ENCODE assay signal across 8 cellular contexts in the genomic region with DNA sequence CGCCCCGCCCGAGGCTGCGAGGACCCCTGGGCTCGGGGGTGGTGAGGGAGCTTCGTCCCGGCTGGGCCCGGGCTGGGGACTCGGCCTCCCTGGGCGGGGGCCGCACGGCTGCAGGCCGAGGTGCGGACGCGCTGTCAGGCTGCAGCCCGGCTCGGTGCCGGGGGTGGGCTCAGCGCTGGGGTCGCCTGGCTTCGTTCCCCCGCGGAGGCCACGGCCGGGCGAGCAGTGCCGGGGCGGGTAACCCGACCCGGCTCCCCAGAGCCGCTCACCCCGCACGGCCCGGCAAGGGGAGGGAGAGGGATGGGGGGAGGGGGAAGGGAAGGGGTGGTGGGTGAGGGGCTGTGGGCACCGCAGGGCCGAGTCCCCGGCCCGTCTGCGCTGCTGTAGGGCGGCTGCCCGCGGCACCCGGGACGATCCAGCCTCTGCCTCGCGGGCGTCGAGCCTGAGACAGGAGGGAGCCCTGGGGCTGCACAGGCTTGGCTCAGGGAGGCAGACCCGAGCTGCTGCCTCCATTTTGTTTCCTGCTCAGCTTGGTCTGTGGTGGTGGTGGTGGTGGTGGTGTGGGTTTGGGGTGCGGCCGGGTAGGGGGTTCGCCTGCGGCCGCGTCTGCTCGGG. TPM values are rescaled to one million over a fixed set of nuclear protein-coding genes. Genes with fewer than 3 reads are reported as not detected.
DNase-seq lines count a peak whose midpoint lies in the region; ATAC-seq and TF ChIP-seq lines count a peak whose summit lies in the region.

No MANE protein-coding gene starts in this region.

- H3K4me3 ChIP-seq in gastroesophageal sphincter: peak overlapping the region; percentile 50 to 80

- peak; percentile 50 for DNase-seq in D341Med (ENCODE audit: low spot score)
- DNase-seq in activated T-helper 1 cell treated with anti-CD3 and anti-CD28 coated beads, Interleukin-12 subunit alpha, Interleukin-12 subunit beta, Interleukin-2, Interleukin-4 antibody, amounts not matched to agents 30 ng/mL and 10 ng/mL and 1 ng/mL, durations not matched to agents 14 hours and 24 hours and 36 hours (ENCODE audit: low spot score): peak; percentile 29
- DNase-seq in omental fat pad (ENCODE audit: low spot score): no peak
- no peak for DNase-seq in UCSD-AML1 (lab: John Stamatoyannopoulos, UW; ENCODE audit: unreplicated experiment)
- no peak for DNase-seq in DMS114 treated with DMSO at 0.1 percent for 48 hours (lab: John Stamatoyannopoulos, UW; ENCODE audit: unreplicated experiment)

- peaks cover 16% of the 10 kb centered on the region for H3K36me3 Mint-ChIP-seq in activated T-helper 1 cell treated with anti-CD3 and anti-CD28 coated beads, Interleukin-12 subunit alpha, Interleukin-12 subunit beta, Interleukin-2, Interleukin-4 antibody, amounts not matched to agents 30 ng/mL and 10 ng/mL and 1 ng/mL, durations not matched to agents 14 hours and 24 hours and 36 hours (ENCODE audit: low read depth)

- TF ChIP-seq POLR2A in gastroesophageal sphincter (IDR thresholded peaks at IDR 0.05): no peak

- no peak overlapping the region for H3K4me3 Mint-ChIP-seq in activated T-helper 1 cell treated with anti-CD3 and anti-CD28 coated beads, Interleukin-12 subunit alpha, Interleukin-12 subunit beta, Interleukin-2, Interleukin-4 antibody, amounts not matched to agents 30 ng/mL and 10 ng/mL and 1 ng/mL, durations not matched to agents 14 hours and 24 hours and 36 hours

- TF ChIP-seq CTCF in gastroesophageal sphincter (IDR thresholded peaks at IDR 0.05): no peak
- TF ChIP-seq CTCF in omental fat pad (IDR thresholded peaks at IDR 0.05): no peak

- H3K27ac Mint-ChIP-seq in activated T-helper 1 cell treated with anti-CD3 and anti-CD28 coated beads, Interleukin-12 subunit alpha, Interleukin-12 subunit beta, Interleukin-2, Interleukin-4 antibody, amounts not matched to agents 30 ng/mL and 10 ng/mL and 1 ng/mL, durations not matched to agents 14 hours and 24 hours and 36 hours: no peak overlapping the region

- TF ChIP-seq EP300 in gastroesophageal sphincter (IDR thresholded peaks at IDR 0.05): no peak

- H3K36me3 ChIP-seq in gastroesophageal sphincter: peaks cover 0 to 13% of the 10 kb centered on the region in 2 donors

- no peaks in the 10 kb centered on the region for H3K9me3 Mint-ChIP-seq in activated T-helper 1 cell treated with anti-CD3 and anti-CD28 coated beads, Interleukin-12 subunit alpha, Interleukin-12 subunit beta, Interleukin-2, Interleukin-4 antibody, amounts not matched to agents 30 ng/mL and 10 ng/mL and 1 ng/mL, durations not matched to agents 14 hours and 24 hours and 36 hours

- WGBS in gastroesophageal sphincter (ENCODE audit: low coverage in 1 of 2), 2 donors: no CpG with 5 or more reads among the region's 57 CpGs

- H3K27me3 ChIP-seq in gastroesophageal sphincter: no peaks in the 10 kb centered on the region

- peaks cover 52% of the 10 kb centered on the region for H3K4me1 Mint-ChIP-seq in activated T-helper 1 cell treated with anti-CD3 and anti-CD28 coated beads, Interleukin-12 subunit alpha, Interleukin-12 subunit beta, Interleukin-2, Interleukin-4 antibody, amounts not matched to agents 30 ng/mL and 10 ng/mL and 1 ng/mL, durations not matched to agents 14 hours and 24 hours and 36 hours (ENCODE audit: low read depth)

- H3K27ac ChIP-seq in gastroesophageal sphincter: peak overlapping the region; percentile 48 to 97 (median 92)

- ATAC-seq in HG02623 (IDR thresholded peaks at IDR 0.05; ENCODE audit: unreplicated experiment) (peak; percentile 0), gastroesophageal sphincter (peak; percentile 27), omental fat pad (ENCODE audit: low FRiP score) (peak; percentile 30), HG03039 (IDR thresholded peaks at IDR 0.05; ENCODE audit: unreplicated experiment) (no peak)

- intact Hi-C loops in activated T-helper 1 cell treated with anti-CD3 and anti-CD28 coated beads, Interleukin-12 subunit alpha, Interleukin-12 subunit beta, Interleukin-2, Interleukin-4 antibody, amounts not matched to agents 30 ng/mL and 10 ng/mL and 1 ng/mL, durations not matched to agents 14 hours and 24 hours and 36 hours (cut with micrococcal nuclease): loop anchor here (1.0 to 5.0 kb wide), 8 partner anchors 18 to 595 kb away; a partner anchor contains a TSS

- no peaks in the 10 kb centered on the region for H3K27me3 Mint-ChIP-seq in activated T-helper 1 cell treated with anti-CD3 and anti-CD28 coated beads, Interleukin-12 subunit alpha, Interleukin-12 subunit beta, Interleukin-2, Interleukin-4 antibody, amounts not matched to agents 30 ng/mL and 10 ng/mL and 1 ng/mL, durations not matched to agents 14 hours and 24 hours and 36 hours (ENCODE audit: insufficient read depth)

- no peaks in the 10 kb centered on the region for H3K9me3 ChIP-seq in gastroesophageal sphincter

- peaks cover 10 to 49% (median 26%) of the 10 kb centered on the region in 3 donors for H3K4me1 ChIP-seq in gastroesophageal sphincter

RNA-seq across cellular contexts. Expression of a gene that starts 1.0 kb away (rescaled TPM):
- 108 and 112 TPM in 2 replicates for total RNA-seq in activated T-helper 1 cell treated with anti-CD3 and anti-CD28 coated beads, Interleukin-12 subunit alpha, Interleukin-12 subunit beta, Interleukin-2, Interleukin-4 antibody, amounts not matched to agents 30 ng/mL and 10 ng/mL and 1 ng/mL, durations not matched to agents 14 hours and 24 hours and 36 hours
- total RNA-seq in gastroesophageal sphincter (10 to 100 TPM; 41.1 to 58.4 (median 49.5) TPM), omental fat pad (10 to 100 TPM; 32.3 to 52.6 (median 36.1) TPM)

RNA-seq across cellular contexts. Expression of a gene that starts 45.9 kb away (rescaled TPM):
- 1.2 and 1.4 TPM in 2 replicates for total RNA-seq in activated T-helper 1 cell treated with anti-CD3 and anti-CD28 coated beads, Interleukin-12 subunit alpha, Interleukin-12 subunit beta, Interleukin-2, Interleukin-4 antibody, amounts not matched to agents 30 ng/mL and 10 ng/mL and 1 ng/mL, durations not matched to agents 14 hours and 24 hours and 36 hours
- 1 to 10 TPM; 3.0 to 7.4 (median 6.6) TPM for total RNA-seq in gastroesophageal sphincter
- 1 to 10 TPM in 3 of 4 donors, not detected in 1; 1.4 to 3.9 (median 2.7) TPM for total RNA-seq in omental fat pad

Comparison
In these comparisons a context has a peak if more than half of its experiments do, and no peak if none do; other contexts are left out.
1. DNase-seq: peak in D341Med (single experiment) and activated T-helper 1 cell treated with anti-CD3 and anti-CD28 coated beads, Interleukin-12 subunit alpha, Interleukin-12 subunit beta, Interleukin-2, Interleukin-4 antibody, amounts not matched to agents 30 ng/mL and 10 ng/mL and 1 ng/mL, durations not matched to agents 14 hours and 24 hours and 36 hours (single experiment); none in omental fat pad (single experiment), UCSD-AML1 (single experiment) and DMS114 treated with DMSO at 0.1 percent for 48 hours (single experiment).